ENCODE assay signal across 21 cellular contexts in the genomic region with DNA sequence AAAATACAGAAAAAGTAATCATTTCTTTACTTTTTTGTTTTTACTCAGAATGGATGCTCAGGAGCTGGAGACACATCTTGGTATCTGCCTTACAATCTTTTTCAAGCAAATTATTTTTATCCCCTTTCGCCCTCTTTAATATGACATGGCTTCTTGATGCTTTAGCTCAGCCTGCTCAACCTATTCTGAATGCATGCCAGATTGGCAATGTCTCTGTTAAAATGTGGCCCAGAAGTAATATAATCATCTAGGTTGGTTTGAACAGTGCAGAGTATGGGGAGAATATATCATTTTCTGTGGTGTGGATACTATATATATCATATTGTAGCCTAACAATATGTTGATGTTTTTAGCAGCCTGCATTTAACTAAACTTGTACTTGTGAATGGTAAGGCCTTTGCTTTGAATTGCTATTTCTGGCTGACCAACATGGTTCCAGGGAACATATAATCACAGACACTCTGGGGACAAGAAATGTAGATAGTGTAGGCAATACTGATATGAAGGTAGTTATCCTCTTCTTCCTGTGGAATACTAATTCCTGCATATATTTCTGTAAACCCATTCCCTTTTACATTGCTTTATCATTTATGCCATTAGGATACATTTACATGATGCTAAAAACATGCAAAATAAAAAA.
"Had no signal": no experiment of that assay in that cellular context is flagged by ENCODE, and none has a peak within 500 bp of the region (broad histone marks: within the 10 kb centered on the region; RNA-seq: fewer than 3 reads in every experiment).

No MANE protein-coding gene starts in this region.

- ATAC-seq: activated CD4-positive, alpha-beta T cell treated with anti-CD3 and anti-CD28 coated beads for 36 hours; activated T-helper 17 cell treated with anti-CD3 and anti-CD28 coated beads, Interleukin-2, amount 50 U/mL, for 72 hours; PC-3; T-helper 17 cell had no signal

- FAIRE-seq: RCC 7860, TTC549 had no signal

- DNase-seq: activated CD4-positive, alpha-beta memory T cell treated with anti-CD3 and anti-CD28 coated beads, Interleukin-2, amount 10 ng/mL, durations not matched to agents 7 days and 5 days; activated CD4-positive, alpha-beta T cell treated with anti-CD3 and anti-CD28 coated beads for 36 hours; activated CD4-positive, alpha-beta T cell treated with anti-CD3 and anti-CD28 coated beads, Interleukin-2, amount 50 U/mL, for 1 hour; activated gamma-delta T cell; activated naive CD4-positive, alpha-beta T cell treated with anti-CD3 and anti-CD28 coated beads for 36 hours; activated T-cell treated with anti-CD3 and anti-CD28 coated beads for 4 hours; activated T-cell treated with anti-CD3 and anti-CD28 coated beads, Interleukin-2, amount 50 U/mL, for 48 hours; amygdala; MM.1S; NCI-H1105 treated with DMSO at 0.1 percent for 48 hours; NCI-H1436 treated with DMSO at 0.1 percent for 48 hours; NCI-H187; NCI-H2081; NCI-H526; PC-3; SHP77 treated with DMSO at 0.1 percent for 48 hours; T-helper 17 cell; T-helper 9 cell had no signal
